Comparison of ENCODE assay signal across 8 cellular contexts in genomic region chr2:74002515-74003391, GRCh38. TPM values are rescaled to one million over a fixed set of nuclear protein-coding genes. Genes with fewer than 3 reads are reported as not detected.
DNase-seq lines count a peak whose midpoint lies in the region; ATAC-seq and TF ChIP-seq lines count a peak whose summit lies in the region.

No MANE protein-coding gene starts in this region.

- peaks cover 21% of the 10 kb centered on the region for H3K4me1 ChIP-seq in body of pancreas
- H3K4me1 ChIP-seq in gastrocnemius medialis: peaks cover 26 to 27% of the 10 kb centered on the region in 2 donors

- DNase-seq in GM04504 (ENCODE audit: low read depth) (peak; percentile 61), HEK293T (ENCODE audit: extremely low spot score) (peak; percentile 90), NCI-H1105 treated with DMSO at 0.1 percent for 48 hours (lab: John Stamatoyannopoulos, UW) (peak; percentile 75), T-helper 9 cell (peak; percentile 75), body of pancreas (peak; percentile 79 to 89 (median 84)), gastrocnemius medialis (peak; percentile 52 to 64), NCI-H1048 (lab: John Stamatoyannopoulos, UW) (no peak)

- H3K9me3 ChIP-seq in body of pancreas (no peaks in the 10 kb centered on the region), iPS-18c (ENCODE audit: control insufficient read depth, insufficient read depth, low read length) (no peaks in the 10 kb centered on the region), gastrocnemius medialis (no peaks in the 10 kb centered on the region)

- ATAC-seq in body of pancreas: peak; percentile 96
- peak; percentile 82 to 90 for ATAC-seq in gastrocnemius medialis

- WGBS in body of pancreas, 2 donors: 1 to 2% methylated on average over 36 to 64 of the region's 68 CpGs

- H3K4me3 ChIP-seq in body of pancreas: peak overlapping the region in 1 of 2 donors; percentile 18
- H3K4me3 ChIP-seq in iPS-18c (ENCODE audit: insufficient read depth, low read depth, low read length): peak overlapping the region; percentile 86
- peak overlapping the region; percentile 57 to 87 (median 63) for H3K4me3 ChIP-seq in gastrocnemius medialis

- CTCF ChIA-PET in HEK293T (lab: Yijun Ruan, JAX): interaction anchor here (0.7 kb wide), 1 partner anchor 129 kb away, joined by 4 read pairs; no protein-coding TSS in a partner anchor

- H3K36me3 ChIP-seq in body of pancreas (replicated peaks in 1 of 2; ENCODE audit: insufficient read depth in 1 of 2, low read depth in 2 of 2): no peaks in the 10 kb centered on the region
- no peaks in the 10 kb centered on the region for H3K36me3 ChIP-seq in gastrocnemius medialis

- TF ChIP-seq POLR2A in body of pancreas (IDR thresholded peaks at IDR 0.05) (peak; percentile 35 to 37 (median 37)), gastrocnemius medialis (IDR thresholded peaks at IDR 0.05) (peak; percentile 71 to 72)

- intact Hi-C loops in body of pancreas (cut with DNase I) (no loop called here), gastrocnemius medialis (cut with DNase I; ENCODE audit: low total_unique reads) (loop anchor here (1.0 to 10.0 kb wide), 4 partner anchors 14 to 170 kb away; partner anchors contain the start of genes BOLA3 and DGUOK)

- POLR2A ChIA-PET in HEK293T (lab: Yijun Ruan, JAX): no interaction called here

- no peak overlapping the region for H3K27ac ChIP-seq in body of pancreas
- peak overlapping the region in 3 of 4 donors; percentile 61 to 68 (median 66) for H3K27ac ChIP-seq in gastrocnemius medialis

- H3K27me3 ChIP-seq in body of pancreas (no peaks in the 10 kb centered on the region), gastrocnemius medialis (no peaks in the 10 kb centered on the region)

- in situ Hi-C loops in gastrocnemius medialis (cut with MboI; ENCODE audit: low sequenced_read_pairs in 4 of 4): no loop called here

- peak in 3 of 7 experiments; percentile 15 to 52 (median 39) for TF ChIP-seq CTCF in body of pancreas (IDR thresholded peaks at IDR 0.05)
- peak in 1 of 5 experiments; percentile 17 for TF ChIP-seq CTCF in gastrocnemius medialis (IDR thresholded peaks at IDR 0.05 in 4 of 5, conservative IDR thresholded peaks at IDR 0.05 in 1 of 5)

TF ChIP-seq in HEK293T, 16 proteins besides CTCF, POLR2A, EP300 and RAD21:
- TF ChIP-seq FOXK2 (IDR thresholded peaks at IDR 0.05) (no peak), HDGF (IDR thresholded peaks at IDR 0.05; ENCODE audit: borderline replicate concordance) (no peak), ZNF384 (IDR thresholded peaks at IDR 0.05) (no peak), FOXM1 (IDR thresholded peaks at IDR 0.05; ENCODE audit: borderline replicate concordance) (peak; percentile 69; the same call in 1 of the 2 replicates), LEF1 (IDR thresholded peaks at IDR 0.05; ENCODE audit: borderline replicate concordance) (0 out of 2 replicates have a peak, but pooled peaks have one; percentile 23)

RNA-seq across cellular contexts. Expression of gene TET3, which starts 18.0 kb away (rescaled TPM):
- total RNA-seq in body of pancreas: 1 to 10 TPM; 6.7 to 7.3 TPM
- total RNA-seq in gastrocnemius medialis: 1 to 10 TPM; 2.1 to 3.3 (median 2.9) TPM

Comparison
In these comparisons a context has a peak if more than half of its experiments do, and no peak if none do; other contexts are left out.
1. H3K27ac ChIP-seq: peak in gastrocnemius medialis (3 of 4); none in body of pancreas (0 of 4).